In genomic region chr12:123971770-123972447, GRCh38 we compare ENCODE assay signal across 1 cellular context.
A peak's percentile ranks its signal among the peaks of the same experiment; 100 is the strongest.
TF ChIP-seq lines count a peak whose summit lies in the region.

No MANE protein-coding gene starts in this region.

TF ChIP-seq in K562, 482 proteins besides CTCF, POLR2A, EP300 and RAD21 (continued from another document and continues in another):
- no peak for TF ChIP-seq MED1 (CRISPR knock-in tag; IDR thresholded peaks at IDR 0.05; ENCODE audit: borderline replicate concordance)
- no peak for TF ChIP-seq KLF6 (CRISPR knock-in tag; IDR thresholded peaks at IDR 0.05; ENCODE audit: borderline replicate concordance)
- no peak for TF ChIP-seq SPI1 (IDR thresholded peaks at IDR 0.05; ENCODE audit: borderline replicate concordance, low read depth, low read length)
- TF ChIP-seq NONO (IDR thresholded peaks at IDR 0.05; ENCODE audit: low read depth in 2 of 2, low read length in 1 of 2): no peak
- no peak for TF ChIP-seq CREB3L1 (IDR thresholded peaks at IDR 0.05; ENCODE audit: borderline replicate concordance, low read depth)
- TF ChIP-seq TEAD1 (CRISPR knock-in tag; IDR thresholded peaks at IDR 0.05): no peak
- TF ChIP-seq MYNN (IDR thresholded peaks at IDR 0.05): no peak
- no peak for TF ChIP-seq MYNN (CRISPR knock-in tag; IDR thresholded peaks at IDR 0.05)
- no peak for TF ChIP-seq POLR2AphosphoS2 (IDR thresholded peaks at IDR 0.05; ENCODE audit: low read length)
- TF ChIP-seq NFATC3 (IDR thresholded peaks at IDR 0.05): no peak
- no peak for TF ChIP-seq CUX1 (CRISPR knock-in tag; IDR thresholded peaks at IDR 0.05)
- no peak for TF ChIP-seq SRSF7 (optimal IDR thresholded peaks at IDR 0.05; ENCODE audit: low read depth, low read length)
- TF ChIP-seq ZNF324 (CRISPR knock-in tag; IDR thresholded peaks at IDR 0.05): no peak
- TF ChIP-seq CREB5 (CRISPR knock-in tag; IDR thresholded peaks at IDR 0.05): no peak
- no peak for TF ChIP-seq MGA (IDR thresholded peaks at IDR 0.05)
- no peak for TF ChIP-seq ZNF165 (CRISPR knock-in tag; IDR thresholded peaks at IDR 0.05; ENCODE audit: borderline replicate concordance)
- TF ChIP-seq GABPB2 (CRISPR knock-in tag; conservative IDR thresholded peaks at IDR 0.05): no peak
- no peak for TF ChIP-seq REST (CRISPR knock-in tag; IDR thresholded peaks at IDR 0.05; ENCODE audit: low read depth)
- no peak for TF ChIP-seq PTBP1 (IDR thresholded peaks at IDR 0.05; ENCODE audit: low read depth, low read length)
- TF ChIP-seq CHD1 (IDR thresholded peaks at IDR 0.05; ENCODE audit: low read length): no peak
- TF ChIP-seq TRIM24 (IDR thresholded peaks at IDR 0.05): no peak
- peak; percentile 46 for TF ChIP-seq KDM5B (IDR thresholded peaks at IDR 0.05; ENCODE audit: insufficient replicate concordance, low read depth, low read length)
- peak; percentile 55 for TF ChIP-seq RBFOX2 (IDR thresholded peaks at IDR 0.05; ENCODE audit: low read depth, low read length)
- 0 out of 2 replicates have a peak, but pooled peaks have one; percentile 3 for TF ChIP-seq CXXC5 (CRISPR knock-in tag; IDR thresholded peaks at IDR 0.05)
- no peak for TF ChIP-seq PHB2 (IDR thresholded peaks at IDR 0.05; ENCODE audit: low read depth)
- TF ChIP-seq SIRT6 (IDR thresholded peaks at IDR 0.05; ENCODE audit: low read depth, low read length): no peak
- TF ChIP-seq CEBPG (CRISPR knock-in tag; IDR thresholded peaks at IDR 0.05): no peak
- TF ChIP-seq CEBPG (tag; conservative IDR thresholded peaks at IDR 0.05 in 1 of 2, IDR thresholded peaks at IDR 0.05 in 1 of 2): no peak
- no peak for TF ChIP-seq FOXA3 (CRISPR knock-in tag; conservative IDR thresholded peaks at IDR 0.05 in 1 of 2, IDR thresholded peaks at IDR 0.05 in 1 of 2)
